8 cellular contexts compared by ENCODE assay signal in genomic region chr14:105560047-105560669, GRCh38. TPM values are rescaled to one million over a fixed set of nuclear protein-coding genes. Genes with fewer than 3 reads are reported as not detected.
DNase-seq lines count a peak whose midpoint lies in the region; ATAC-seq, FAIRE-seq and TF ChIP-seq lines count a peak whose summit lies in the region.
"Not testable (repeated sequence)": the region's sequence is repeated elsewhere in the genome, so short reads cannot be mapped to it uniquely, and the experiment has no call there.

No MANE protein-coding gene starts in this region.

- not testable (repeated sequence) for H3K4me3 ChIP-seq in A549; OCI-LY7 (ENCODE audit: low read depth, low read length, poor library complexity, severe bottlenecking); body of pancreas

- not testable (repeated sequence) for DNase-seq in A549 (ENCODE audit: low read depth in 1 of 2, low spot score in 1 of 2); OCI-LY7 (ENCODE audit: low spot score); body of pancreas; naive thymus-derived CD8-positive, alpha-beta T cell

- not testable (repeated sequence) for H3K27ac Mint-ChIP-seq in naive thymus-derived CD8-positive, alpha-beta T cell

- FAIRE-seq in A549 (lab: Jason Lieb, UNC) = peak; percentile 98

- TF ChIP-seq EP300 in A549 (IDR thresholded peaks at IDR 0.05) = not testable (repeated sequence)

- POLR2A ChIA-PET in A549 (lab: Yijun Ruan, JAX); OCI-LY7 (lab: Charles Lee); naive thymus-derived CD8-positive, alpha-beta T cell (lab: Charles Lee): not testable (repeated sequence)

- H3K4me2 ChIP-seq in A549 (0 out of 3 replicates have a peak overlapping the region, but pooled peaks have one; percentile 33), OCI-LY7 (ENCODE audit: low read length) (peak overlapping the region; percentile 42; the same call in 1 of the 2 replicates)

- H3K9me3 Mint-ChIP-seq in naive thymus-derived CD8-positive, alpha-beta T cell = not testable (repeated sequence)

- not testable (repeated sequence) for H3K9me3 ChIP-seq in A549; OCI-LY7 (ENCODE audit: low read length); body of pancreas

- peaks cover 2 to 11% (median 4%) of the 10 kb centered on the region in 5 donors for H3K27me3 Mint-ChIP-seq in naive thymus-derived CD8-positive, alpha-beta T cell

- ATAC-seq in A549 = peak; percentile 76 to 83
- peak; percentile 55 for ATAC-seq in GM18868 (IDR thresholded peaks at IDR 0.05; ENCODE audit: unreplicated experiment)
- ATAC-seq in GM21381 (IDR thresholded peaks at IDR 0.05; ENCODE audit: unreplicated experiment) = peak; percentile 55
- ATAC-seq in HG02763 (IDR thresholded peaks at IDR 0.05; ENCODE audit: unreplicated experiment) = peak; percentile 57
- peak; percentile 61 for ATAC-seq in HG03175 (IDR thresholded peaks at IDR 0.05; ENCODE audit: unreplicated experiment)
- ATAC-seq in body of pancreas = peak; percentile 9
- ATAC-seq in naive thymus-derived CD8-positive, alpha-beta T cell = peak; percentile 12 to 63

- H3K4me3 Mint-ChIP-seq in naive thymus-derived CD8-positive, alpha-beta T cell = not testable (repeated sequence)

- H3K9me2 ChIP-seq in OCI-LY7 (ENCODE audit: insufficient read depth, low read length) = not testable (repeated sequence)

- TF ChIP-seq RAD21 in A549 (conservative IDR thresholded peaks at IDR 0.05 in 1 of 2, IDR thresholded peaks at IDR 0.05 in 1 of 2) = not testable (repeated sequence)

- not testable (repeated sequence) for H4K20me1 ChIP-seq in OCI-LY7 (ENCODE audit: insufficient read depth, low read length)

- not testable (repeated sequence) for H3K36me3 Mint-ChIP-seq in naive thymus-derived CD8-positive, alpha-beta T cell

- not testable (repeated sequence) for TF ChIP-seq CTCF in A549 (IDR thresholded peaks at IDR 0.05); OCI-LY7 (conservative IDR thresholded peaks at IDR 0.05; ENCODE audit: low read length); body of pancreas (IDR thresholded peaks at IDR 0.05)

- not testable (repeated sequence) for H3K27ac ChIP-seq in A549, body of pancreas
- H3K27ac ChIP-seq in OCI-LY7 (ENCODE audit: low read depth, low read length, poor library complexity, severe bottlenecking) = peak overlapping the region; percentile 95

- not testable (repeated sequence) for H3K36me3 ChIP-seq in OCI-LY7 (ENCODE audit: insufficient read depth, low read length); body of pancreas (replicated peaks in 1 of 2; ENCODE audit: insufficient read depth in 1 of 2, low read depth in 2 of 2)

- not testable (repeated sequence) for TF ChIP-seq POLR2A in A549 (IDR thresholded peaks at IDR 0.05; ENCODE audit: low read length); body of pancreas (IDR thresholded peaks at IDR 0.05)

- BruUV-seq in OCI-LY7 (replicated peaks; lab: Mats Ljungman, UMichigan) = not testable (repeated sequence)

- H3K4me1 ChIP-seq in A549, body of pancreas: not testable (repeated sequence)
- peaks cover 54% of the 10 kb centered on the region for H3K4me1 ChIP-seq in OCI-LY7 (ENCODE audit: insufficient read depth, low read length, poor library complexity, severe bottlenecking)

- H3K79me2 ChIP-seq in OCI-LY7 (ENCODE audit: insufficient read depth, low read depth, low read length) = not testable (repeated sequence)

- peaks cover 0 to 14% (median 4%) of the 10 kb centered on the region in 4 donors for H3K4me1 Mint-ChIP-seq in naive thymus-derived CD8-positive, alpha-beta T cell

- CTCF ChIA-PET in A549 (lab: Yijun Ruan, JAX); OCI-LY7 (lab: Charles Lee; ENCODE audit: unreplicated experiment): not testable (repeated sequence)

- intact Hi-C loops in OCI-LY7 (cut with micrococcal nuclease; ENCODE audit: unreplicated experiment); body of pancreas (cut with DNase I): not testable (repeated sequence)

- H3K27me3 ChIP-seq in body of pancreas = not testable (repeated sequence)

- not testable (repeated sequence) for H2AFZ ChIP-seq in OCI-LY7 (ENCODE audit: low read length)

- WGBS in A549 (ENCODE audit: missing lambda C conversion rate) = 7% methylated on average over 3 of the region's 27 CpGs
- WGBS in body of pancreas, 2 donors = no CpG with 5 or more reads among the region's 27 CpGs

RNA-seq across cellular contexts. Expression of gene TMEM121, which starts 33.8 kb away (rescaled TPM):
- 2.3 and 2.4 TPM in 2 replicates for polyA plus RNA-seq in A549 (2011; rRNA removed)
- 9.5 and 17.3 TPM in 2 replicates for polyA plus RNA-seq in A549 (2012; cell fraction: cytosol; rRNA removed)
- polyA plus RNA-seq in A549 (2012; cell fraction: nucleus; rRNA removed) = 10.8 and 20.0 TPM in 2 replicates
- polyA plus RNA-seq in A549 (2017; fragmentation: RNase III; extraction: RNeasy Plus Mini Kit Qiagen cat#74134 plus additional on column Dnase treatment) = 4.3 to 5.7 TPM (median 5.6 TPM) in 3 replicates
- 0.74 and 1.4 TPM in 2 replicates for polyA minus RNA-seq in A549 (2011; rRNA and poly(A)+ RNA removed)
- 0.25 and 0.70 TPM in 2 replicates for total RNA-seq in OCI-LY7 (2014; rRNA removed; shearing (Covaris generic))
- total RNA-seq in OCI-LY7 (2022) = 0.21 and 0.31 TPM in 2 replicates
- 10 to 100 TPM in 1 of 2 donors, 1 to 10 TPM in 1; 4.2 to 13.8 TPM for total RNA-seq in body of pancreas
- total RNA-seq in naive thymus-derived CD8-positive, alpha-beta T cell = 1 to 10 TPM; 5.5 to 6.6 TPM
- polyA plus RNA-seq in naive thymus-derived CD8-positive, alpha-beta T cell = 1 to 10 TPM; 1.6 to 4.4 (median 4.3) TPM

Comparison
In these comparisons a context has a peak if more than half of its experiments do, and no peak if none do; other contexts are left out.
1. ATAC-seq: peak in every context shown above with its lines; median percentile 80 in A549; 61 in HG03175; 57 in HG02763; 55 in GM18868; 55 in GM21381; 38 in naive thymus-derived CD8-positive, alpha-beta T cell; 9 in body of pancreas.